6 cellular contexts compared by ENCODE assay signal in genomic region chrX:26334232-26334631, GRCh38.
"Had no signal": no experiment of that assay in that cellular context is flagged by ENCODE, and none has a peak within 500 bp of the region (broad histone marks: within the 10 kb centered on the region; RNA-seq: fewer than 3 reads in every experiment).

No MANE protein-coding gene starts in this region.

- H3K27ac ChIP-seq: HL-60 had no signal

- DNase-seq: IMR-90, KBM-7 had no signal

- ATAC-seq: HepG2, K562 had no signal

- FAIRE-seq: HepG2, HTR-8/SVneo, K562 had no signal

- H3K4me3 ChIP-seq: K562 had no signal
